Comparison of ENCODE assay signal across 8 cellular contexts in the genomic region with DNA sequence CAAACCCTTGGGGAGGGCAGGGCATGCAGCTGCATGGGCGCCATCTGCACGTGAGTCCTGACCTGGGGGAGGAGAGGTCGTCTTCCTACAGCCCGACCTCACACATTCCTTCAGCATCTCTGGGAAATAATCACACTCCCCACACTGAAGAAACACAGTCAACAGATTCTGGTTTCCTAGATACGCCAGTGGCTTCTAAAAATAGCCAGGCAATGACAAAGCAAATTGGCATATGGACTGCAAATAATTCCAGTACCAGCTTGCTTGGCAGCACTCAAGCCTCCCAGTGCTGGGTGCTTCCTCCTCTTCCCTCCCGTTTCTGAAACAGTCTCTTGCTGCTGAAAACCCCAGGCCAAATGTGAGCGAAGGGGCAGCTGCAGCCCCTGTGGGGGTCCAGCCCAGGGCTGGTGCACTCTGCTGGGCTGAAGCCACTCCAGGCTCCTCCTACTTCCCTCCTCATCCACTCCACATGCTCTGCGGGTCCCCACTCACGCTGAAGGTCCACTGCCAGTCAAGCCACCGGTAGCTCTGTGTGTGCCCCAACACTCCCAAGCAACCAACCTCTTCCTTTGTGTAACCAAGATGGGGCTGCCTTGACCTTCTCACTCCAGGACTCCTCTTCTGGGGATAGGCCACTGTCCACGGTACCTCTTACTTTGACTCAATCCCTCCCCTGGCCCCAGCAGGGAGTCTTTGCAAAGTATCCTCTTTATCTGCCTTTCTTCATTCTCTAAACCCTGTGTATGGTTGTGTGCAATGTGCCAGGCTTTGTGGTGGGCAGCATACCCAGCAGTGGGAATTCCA.
DNase-seq lines count a peak whose midpoint lies in the region; ATAC-seq and TF ChIP-seq lines count a peak whose summit lies in the region.

No MANE protein-coding gene starts in this region.

- DNase-seq in AG04449 (ENCODE audit: low read depth, low spot score) (peak; percentile 12), NCI-H1105 treated with DMSO at 0.1 percent for 48 hours (lab: John Stamatoyannopoulos, UW) (peak; percentile 71), brain microvascular endothelial cell (peak; percentile 6), lower leg skin (ENCODE audit: low spot score in 2 of 2) (peak; percentile 25 to 74), activated T-cell treated with anti-CD3 and anti-CD28 coated beads for 4 hours (no peak), NOMO-1 treated with DMSO at 0.1 percent for 48 hours (lab: John Stamatoyannopoulos, UW; ENCODE audit: unreplicated experiment) (no peak)
- no peak for DNase-seq in effector memory CD8-positive, alpha-beta T cell

- in situ Hi-C loops in brain microvascular endothelial cell (cut with HindIII; ENCODE audit: low pct_ligation_motif_present, low sequenced_read_pairs) = no loop called here

- H3K36me3 Mint-ChIP-seq in effector memory CD8-positive, alpha-beta T cell (ENCODE audit: insufficient read depth) = no peaks in the 10 kb centered on the region

- no peaks in the 10 kb centered on the region for H3K9me3 Mint-ChIP-seq in effector memory CD8-positive, alpha-beta T cell

- intact Hi-C loops in lower leg skin (cut with DNase I; ENCODE audit: low total_unique reads) = no loop called here

- WGBS in lower leg skin, 2 donors = 34 to 39% methylated on average over 11 of the region's 11 CpGs

- POLR2A ChIA-PET in AG04449 (lab: Yijun Ruan, JAX) = no interaction called here

- H3K27ac Mint-ChIP-seq in effector memory CD8-positive, alpha-beta T cell = no peak overlapping the region

- H3K27me3 ChIP-seq in brain microvascular endothelial cell (replicated peaks) = no peaks in the 10 kb centered on the region

- no peak for TF ChIP-seq CTCF in AG04449 (IDR thresholded peaks at IDR 0.05; ENCODE audit: insufficient read depth, low read length, missing control alignments)
- TF ChIP-seq CTCF in brain microvascular endothelial cell (IDR thresholded peaks at IDR 0.05; ENCODE audit: low read depth, low read length, missing control alignments) = no peak
- TF ChIP-seq CTCF in lower leg skin (IDR thresholded peaks at IDR 0.05) = no peak

- ATAC-seq in HG02885 (IDR thresholded peaks at IDR 0.05; ENCODE audit: poor library complexity, unreplicated experiment) = no peak
- no peak for ATAC-seq in effector memory CD8-positive, alpha-beta T cell (replicated peaks)

- H3K27me3 Mint-ChIP-seq in effector memory CD8-positive, alpha-beta T cell = peaks cover 42 to 49% of the 10 kb centered on the region in 2 donors

- no peak overlapping the region for H3K4me3 ChIP-seq in AG04449 (ENCODE audit: low read depth, low read length)
- no peak overlapping the region for H3K4me3 ChIP-seq in brain microvascular endothelial cell (ENCODE audit: low read depth, low read length)
- no peak overlapping the region for H3K4me3 ChIP-seq in lower leg skin (ENCODE audit: low read depth, poor library complexity, severe bottlenecking)

- CTCF ChIA-PET in AG04449 (lab: Yijun Ruan, JAX) = no interaction called here

- no peaks in the 10 kb centered on the region for H3K36me3 ChIP-seq in brain microvascular endothelial cell (replicated peaks)

- H3K4me1 Mint-ChIP-seq in effector memory CD8-positive, alpha-beta T cell (ENCODE audit: low read depth in 2 of 2) = no peaks in the 10 kb centered on the region

- H3K4me3 Mint-ChIP-seq in effector memory CD8-positive, alpha-beta T cell = no peak overlapping the region

- no peak for TF ChIP-seq POLR2A in lower leg skin (IDR thresholded peaks at IDR 0.05)

- H3K27ac ChIP-seq in brain microvascular endothelial cell = no peak overlapping the region

Comparison
In these comparisons a context has a peak if more than half of its experiments do, and no peak if none do; other contexts are left out.
1. DNase-seq: peak in AG04449 (single experiment), NCI-H1105 treated with DMSO at 0.1 percent for 48 hours (single experiment), brain microvascular endothelial cell (single experiment) and lower leg skin (2 of 2); none in activated T-cell treated with anti-CD3 and anti-CD28 coated beads for 4 hours (single experiment), NOMO-1 treated with DMSO at 0.1 percent for 48 hours (single experiment) and effector memory CD8-positive, alpha-beta T cell (0 of 3).